In the genomic region with DNA sequence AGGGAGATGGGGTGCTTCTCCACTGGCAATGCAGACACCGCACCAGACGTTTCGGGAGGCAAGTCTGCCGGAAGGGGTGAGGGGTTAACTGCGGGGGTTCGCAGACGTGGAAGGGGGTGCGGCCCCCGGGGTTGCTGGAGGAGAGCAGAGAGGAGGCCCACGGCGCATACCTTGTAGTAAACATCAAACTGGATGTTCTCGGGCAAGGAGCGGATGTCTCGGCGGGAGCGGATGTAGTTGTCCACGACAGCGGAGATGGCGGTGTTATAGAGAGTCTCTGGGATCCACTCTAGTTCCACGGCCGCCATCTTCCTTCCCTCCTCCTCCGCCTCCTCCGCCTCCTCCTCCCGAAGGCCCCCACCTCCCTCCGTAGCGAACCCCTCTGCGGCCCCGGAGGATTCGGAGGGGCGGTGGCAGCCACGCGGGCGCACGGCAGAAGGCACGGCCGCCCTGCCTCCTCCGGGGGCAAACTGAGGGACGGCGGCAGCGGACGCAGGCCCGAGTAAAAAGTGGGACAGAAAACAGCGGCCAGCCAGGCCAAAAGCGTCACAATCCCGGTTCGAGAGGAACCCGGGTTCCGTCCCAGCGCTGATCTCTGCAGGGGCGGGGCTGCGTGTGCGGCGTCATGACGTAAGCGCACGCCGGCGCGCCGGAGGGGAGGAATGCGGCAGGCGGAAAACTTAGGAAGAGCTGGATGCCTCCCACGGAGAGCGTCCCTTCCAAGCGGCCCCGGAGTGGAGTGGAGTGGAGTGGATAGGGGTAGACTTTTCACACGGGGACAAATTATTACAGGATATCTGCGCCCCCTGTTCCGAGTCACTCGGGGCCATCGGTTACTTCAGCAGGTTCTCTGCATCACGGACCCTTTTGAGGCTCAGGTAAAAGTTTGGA, we compare ENCODE assay signal across 8 cellular contexts. TPM values are rescaled to one million over a fixed set of nuclear protein-coding genes. Genes with fewer than 3 reads are reported as not detected.
A peak's percentile ranks its signal among the peaks of the same experiment; 100 is the strongest.
DNase-seq lines count a peak whose midpoint lies in the region; ATAC-seq and TF ChIP-seq lines count a peak whose summit lies in the region.

Gene APPBP2, minus strand, starts transcription at position 619 of the 891 bp plus-strand sequence. Its CDS starts 311 bp downstream, at position 308.

- H2AFZ ChIP-seq in trophoblast cell (ENCODE audit: insufficient read depth, low read length, poor library complexity), result peak within 1 kb of the TSS; percentile 96

- H3K79me1 ChIP-seq in trophoblast cell (ENCODE audit: low read length), result peaks cover 21% of the 10 kb centered on the region

- peak; percentile 30 to 99 for TF ChIP-seq EP300 in tibial nerve (IDR thresholded peaks at IDR 0.05)

- H3K14ac ChIP-seq in trophoblast cell (ENCODE audit: low read length), result peak within 1 kb of the TSS; percentile 100

- ATAC-seq in HG02610 (IDR thresholded peaks at IDR 0.05; ENCODE audit: unreplicated experiment) (peak; percentile 87), Right ventricle myocardium superior (ENCODE audit: poor library complexity) (peak; percentile 99)
- ATAC-seq in activated naive CD8-positive, alpha-beta T cell treated with anti-CD3 and anti-CD28 coated beads, Interleukin-2, amount 50 U/mL, for 24 hours, result peak; percentile 87

- H3K27me3 Mint-ChIP-seq in activated naive CD8-positive, alpha-beta T cell treated with anti-CD3 and anti-CD28 coated beads, Interleukin-2, amount 50 U/mL, for 24 hours, result no peaks in the 10 kb centered on the region

- whole genome bisulfite sequencing in trophoblast cell (ENCODE audit: extremely low coverage, insufficient coverage, insufficient read length), result no CpG with 5 or more reads among the region's 72 CpGs
- 0% methylated on average over 32 to 70 of the region's 72 CpGs for WGBS in tibial nerve, 2 donors

- peak within 1 kb of the TSS; percentile 78 for H3K4me2 ChIP-seq in trophoblast cell (ENCODE audit: low read length)

- peak within 1 kb of the TSS; percentile 100 for H3K18ac ChIP-seq in trophoblast cell (ENCODE audit: low read length)

- peaks cover 22% of the 10 kb centered on the region for H3K79me2 ChIP-seq in trophoblast cell (ENCODE audit: control insufficient read depth, insufficient read depth, low read length, poor library complexity)

- H2BK12ac ChIP-seq in trophoblast cell (ENCODE audit: low read length), result peak within 1 kb of the TSS; percentile 78

- intact Hi-C loops in Right ventricle myocardium superior (cut with DNase I), result no loop called here

- peak within 1 kb of the TSS; percentile 99 for H2BK5ac ChIP-seq in trophoblast cell (ENCODE audit: low read depth, low read length, poor library complexity)

- H2AK5ac ChIP-seq in trophoblast cell (ENCODE audit: low read length), result peak within 1 kb of the TSS; percentile 75

- H3K4me3 ChIP-seq in trophoblast cell (ENCODE audit: low read depth, low read length), result peak within 1 kb of the TSS; percentile 91
- H3K4me3 ChIP-seq in tibial nerve, result peak within 1 kb of the TSS; percentile 68 to 95 (median 92)

- peak within 1 kb of the TSS; percentile 95 for H3K27ac Mint-ChIP-seq in activated naive CD8-positive, alpha-beta T cell treated with anti-CD3 and anti-CD28 coated beads, Interleukin-2, amount 50 U/mL, for 24 hours

- peak within 1 kb of the TSS; percentile 97 for H3K4me3 Mint-ChIP-seq in activated naive CD8-positive, alpha-beta T cell treated with anti-CD3 and anti-CD28 coated beads, Interleukin-2, amount 50 U/mL, for 24 hours

- DNase-seq in NCI-H1092 treated with DMSO at 0.1 percent for 48 hours (lab: John Stamatoyannopoulos, UW) (peak; percentile 76), SW480 (ENCODE audit: low spot score) (peak; percentile 86), Right ventricle myocardium superior (peak; percentile 92), trophoblast cell (peak; percentile 90 to 96), tibial nerve (ENCODE audit: low spot score in 2 of 2) (peak; percentile 78 to 82)
- DNase-seq in activated naive CD8-positive, alpha-beta T cell treated with anti-CD3 and anti-CD28 coated beads, Interleukin-2, amount 50 U/mL, for 24 hours, result peak; percentile 75

- no peaks in the 10 kb centered on the region for H3K9me3 Mint-ChIP-seq in activated naive CD8-positive, alpha-beta T cell treated with anti-CD3 and anti-CD28 coated beads, Interleukin-2, amount 50 U/mL, for 24 hours

- H3K9me3 ChIP-seq in trophoblast cell (ENCODE audit: insufficient read depth, low read depth, low read length) (no peaks in the 10 kb centered on the region), tibial nerve (no peaks in the 10 kb centered on the region)

- H3K23ac ChIP-seq in trophoblast cell (ENCODE audit: low read length), result peak within 1 kb of the TSS; percentile 63

- H4K12ac ChIP-seq in trophoblast cell (ENCODE audit: low read depth, low read length), result peak within 1 kb of the TSS; percentile 100

- H3K27ac ChIP-seq in trophoblast cell (ENCODE audit: low read depth, low read length) (peak within 1 kb of the TSS; percentile 99), tibial nerve (peak within 1 kb of the TSS; percentile 96 to 100 (median 99))

- H3K4me1 ChIP-seq in trophoblast cell (ENCODE audit: control insufficient read depth in 1 of 2, insufficient read depth in 2 of 2, low read length in 2 of 2) (peaks cover 7 to 9% of the 10 kb centered on the region in 2 experiments), tibial nerve (peaks cover 0 to 42% (median 19%) of the 10 kb centered on the region in 4 donors)

- peaks cover 35% of the 10 kb centered on the region for H3K4me1 Mint-ChIP-seq in activated naive CD8-positive, alpha-beta T cell treated with anti-CD3 and anti-CD28 coated beads, Interleukin-2, amount 50 U/mL, for 24 hours

- H3K27me3 ChIP-seq in trophoblast cell (ENCODE audit: insufficient read depth, low read length) (no peaks in the 10 kb centered on the region), tibial nerve (no peaks in the 10 kb centered on the region)

- peak within 1 kb of the TSS; percentile 86 for H2BK120ac ChIP-seq in trophoblast cell (ENCODE audit: insufficient read depth, low read length, poor library complexity)

- peak in 1 of 5 experiments; percentile 30 for TF ChIP-seq CTCF in tibial nerve (IDR thresholded peaks at IDR 0.05)

- peak within 1 kb of the TSS; percentile 99 for H4K8ac ChIP-seq in trophoblast cell (ENCODE audit: low read depth, low read length)

- H3K4ac ChIP-seq in trophoblast cell (ENCODE audit: low read depth, low read length), result peak within 1 kb of the TSS; percentile 96

- TF ChIP-seq POLR2A in GM10847 (IDR thresholded peaks at IDR 0.05; ENCODE audit: extremely low read depth, insufficient read length), result peak; percentile 72
- peak; percentile 89 to 94 for TF ChIP-seq POLR2A in tibial nerve (IDR thresholded peaks at IDR 0.05)

- peak within 1 kb of the TSS; percentile 97 for H3K9ac ChIP-seq in trophoblast cell (ENCODE audit: low read length)

- H4K91ac ChIP-seq in trophoblast cell (ENCODE audit: low read depth, low read length), result peak within 1 kb of the TSS; percentile 99

- H3K36me3 Mint-ChIP-seq in activated naive CD8-positive, alpha-beta T cell treated with anti-CD3 and anti-CD28 coated beads, Interleukin-2, amount 50 U/mL, for 24 hours (ENCODE audit: low read depth), result peaks cover 10% of the 10 kb centered on the region

- H3K36me3 ChIP-seq in trophoblast cell (ENCODE audit: control insufficient read depth in 1 of 2, insufficient read depth in 2 of 2, low read length in 2 of 2), result peaks cover 3 to 6% of the 10 kb centered on the region in 2 experiments
- no peaks in the 10 kb centered on the region for H3K36me3 ChIP-seq in tibial nerve

RNA-seq across cellular contexts. Expression of gene APPBP2, which starts in this region (rescaled TPM):
- total RNA-seq in Right ventricle myocardium superior (18.3 TPM), tibial nerve (10 to 100 TPM; 27.0 to 48.3 (median 39.9) TPM)
- polyA plus RNA-seq in trophoblast cell (2013), result 42.0 and 42.7 TPM in 2 replicates

Comparison
In these comparisons a context has a peak if more than half of its experiments do, and no peak if none do; other contexts are left out.
1. Peak in every context shown above with its lines: DNase-seq, ATAC-seq, H3K4me3 ChIP-seq and H3K27ac ChIP-seq.